ENCODE assay signal across 37 cellular contexts in the genomic region with DNA sequence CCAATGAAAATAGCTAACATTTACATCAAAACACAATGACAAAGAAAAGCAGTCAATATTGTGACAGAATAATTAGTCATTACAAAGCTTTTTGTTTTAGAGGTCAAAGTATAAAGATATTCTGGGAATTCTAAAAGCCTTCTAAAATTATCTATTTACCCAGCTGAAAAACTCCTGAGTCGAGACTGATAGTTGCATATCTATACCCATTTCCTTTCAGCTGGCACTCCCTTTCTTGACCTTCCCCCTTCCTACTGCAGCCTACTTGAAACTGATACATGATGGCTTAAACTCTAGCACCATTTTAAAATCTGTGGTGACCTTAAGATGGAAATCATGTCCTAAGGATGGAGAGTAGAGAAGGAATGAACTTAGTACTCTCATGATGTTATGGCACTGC. TPM values are rescaled to one million over a fixed set of nuclear protein-coding genes. Genes with fewer than 3 reads are reported as not detected.
DNase-seq lines count a peak whose midpoint lies in the region; ATAC-seq, FAIRE-seq and TF ChIP-seq lines count a peak whose summit lies in the region.
"Had no signal": no experiment of that assay in that cellular context is flagged by ENCODE, and none has a peak within 500 bp of the region (broad histone marks: within the 10 kb centered on the region; RNA-seq: fewer than 3 reads in every experiment).

No MANE protein-coding gene starts in this region.

- peak overlapping the region; percentile 5 for H3K27ac Mint-ChIP-seq in activated naive CD4-positive, alpha-beta T cell treated with anti-CD3 and anti-CD28 coated beads, Interleukin-2, amount 50 U/mL, for 24 hours
- H3K27ac Mint-ChIP-seq in activated naive CD4-positive, alpha-beta T cell treated with anti-CD3 and anti-CD28 coated beads for 36 hours, result no peak overlapping the region
- H3K27ac Mint-ChIP-seq in stimulated activated memory B cell treated with anti-CD40 and anti-IgM and Interleukin-4, amounts not matched to agents 10 μg/mL and 1 μg/mL and 100 μg/mL, for 72 hours, result peak overlapping the region; percentile 42
- H3K27ac Mint-ChIP-seq: activated naive CD8-positive, alpha-beta T cell treated with anti-CD3 and anti-CD28 coated beads for 36 hours; stimulated activated naive CD8-positive, alpha-beta T cell treated with anti-CD3 and anti-CD28 coated beads, Interleukin-15, Interleukin-2, amounts not matched to agents 100 ng/mL and 50 ng/mL, for 24 hours; T-helper 1 cell treated with Interleukin-12 subunit alpha and Interleukin-12 subunit beta and Interleukin-4 antibody, amounts not matched to agents 30 μg/mL and 1 μg/mL, for 36 hours had no signal

- POLR2A ChIA-PET in K562 (lab: Yijun Ruan, JAX), result no interaction called here

- no peak for TF ChIP-seq RAD21 in K562 (CRISPR knock-in tag; conservative IDR thresholded peaks at IDR 0.05 in 1 of 2, IDR thresholded peaks at IDR 0.05 in 1 of 2)

- CTCF ChIA-PET in activated naive CD4-positive, alpha-beta T cell treated with anti-CD3 and anti-CD28 coated beads for 36 hours (lab: Charles Lee), result interaction anchor here (0.8 kb wide), 1 partner anchor 27 kb away, joined by 3 read pairs; no protein-coding TSS in a partner anchor
- CTCF ChIA-PET in K562 (lab: Yijun Ruan, JAX; ENCODE audit: low intra/inter-chr PET ratio), result no interaction called here

- peaks cover 7% of the 10 kb centered on the region for H3K9me3 Mint-ChIP-seq in activated naive CD4-positive, alpha-beta T cell treated with anti-CD3 and anti-CD28 coated beads, Interleukin-2, amount 50 U/mL, for 24 hours
- H3K9me3 Mint-ChIP-seq in activated naive CD4-positive, alpha-beta T cell treated with anti-CD3 and anti-CD28 coated beads for 36 hours, result peaks cover 15% of the 10 kb centered on the region
- H3K9me3 Mint-ChIP-seq in stimulated activated memory B cell treated with anti-CD40 and anti-IgM and Interleukin-4, amounts not matched to agents 10 μg/mL and 1 μg/mL and 100 μg/mL, for 72 hours, result peaks cover 6% of the 10 kb centered on the region

- H3K9ac ChIP-seq in K562 (ENCODE audit: insufficient read depth in 1 of 2, low read depth in 2 of 2, low read length in 2 of 2), result no peak overlapping the region

- no peak for TF ChIP-seq POLR2A in K562 (conservative IDR thresholded peaks at IDR 0.05)

- peaks cover 36% of the 10 kb centered on the region for H3K36me3 Mint-ChIP-seq in activated naive CD4-positive, alpha-beta T cell treated with anti-CD3 and anti-CD28 coated beads, Interleukin-2, amount 50 U/mL, for 24 hours
- peaks cover 24% of the 10 kb centered on the region for H3K36me3 Mint-ChIP-seq in activated naive CD4-positive, alpha-beta T cell treated with anti-CD3 and anti-CD28 coated beads for 36 hours (ENCODE audit: low read depth)
- peaks cover 71% of the 10 kb centered on the region for H3K36me3 Mint-ChIP-seq in stimulated activated memory B cell treated with anti-CD40 and anti-IgM and Interleukin-4, amounts not matched to agents 10 μg/mL and 1 μg/mL and 100 μg/mL, for 72 hours

- WGBS in K562 (ENCODE audit: insufficient coverage, low coverage, missing lambda C conversion rate), result 0% methylated on average over 1 of the region's 1 CpG

- peaks cover 75% of the 10 kb centered on the region for H3K4me1 Mint-ChIP-seq in activated naive CD4-positive, alpha-beta T cell treated with anti-CD3 and anti-CD28 coated beads, Interleukin-2, amount 50 U/mL, for 24 hours
- peaks cover 34% of the 10 kb centered on the region for H3K4me1 Mint-ChIP-seq in activated naive CD4-positive, alpha-beta T cell treated with anti-CD3 and anti-CD28 coated beads for 36 hours (ENCODE audit: low read depth)
- peaks cover 50% of the 10 kb centered on the region for H3K4me1 Mint-ChIP-seq in stimulated activated memory B cell treated with anti-CD40 and anti-IgM and Interleukin-4, amounts not matched to agents 10 μg/mL and 1 μg/mL and 100 μg/mL, for 72 hours

- H3K36me3 ChIP-seq in K562 (ENCODE audit: control insufficient read depth, insufficient read depth, low read length), result no peaks in the 10 kb centered on the region
- H3K36me3 ChIP-seq: cardiac muscle cell, neutrophil, thoracic aorta had no signal

- H3K9me1 ChIP-seq in K562 (ENCODE audit: control insufficient read depth, insufficient read depth, low read length), result no peaks in the 10 kb centered on the region

- H3K27ac ChIP-seq in K562 (ENCODE audit: extremely low read depth, low read depth, low read length), result no peak overlapping the region
- H3K27ac ChIP-seq: ascending aorta, C4-2B, cardiac muscle cell, coronary artery, neutrophil, thoracic aorta had no signal

- intact Hi-C loops in activated naive CD4-positive, alpha-beta T cell treated with anti-CD3 and anti-CD28 coated beads for 36 hours (cut with micrococcal nuclease), result no loop called here
- intact Hi-C loops in K562 (cut with micrococcal nuclease), result no loop called here

- no peak for FAIRE-seq in K562 (lab: Jason Lieb, UNC)
- FAIRE-seq: D721Med, urothelium cell line had no signal

- H3K4me2 ChIP-seq in K562 (ENCODE audit: insufficient read depth, low read length), result no peak overlapping the region

- no peaks in the 10 kb centered on the region for H3K27me3 Mint-ChIP-seq in activated naive CD4-positive, alpha-beta T cell treated with anti-CD3 and anti-CD28 coated beads, Interleukin-2, amount 50 U/mL, for 24 hours
- H3K27me3 Mint-ChIP-seq in activated naive CD4-positive, alpha-beta T cell treated with anti-CD3 and anti-CD28 coated beads for 36 hours (ENCODE audit: low read depth), result no peaks in the 10 kb centered on the region
- no peaks in the 10 kb centered on the region for H3K27me3 Mint-ChIP-seq in stimulated activated memory B cell treated with anti-CD40 and anti-IgM and Interleukin-4, amounts not matched to agents 10 μg/mL and 1 μg/mL and 100 μg/mL, for 72 hours
- H3K27me3 Mint-ChIP-seq: activated naive CD8-positive, alpha-beta T cell treated with anti-CD3 and anti-CD28 coated beads for 36 hours; stimulated activated naive CD8-positive, alpha-beta T cell treated with anti-CD3 and anti-CD28 coated beads, Interleukin-15, Interleukin-2, amounts not matched to agents 100 ng/mL and 50 ng/mL, for 24 hours had no signal

- peaks cover 58% of the 10 kb centered on the region for H3K79me2 ChIP-seq in K562 (ENCODE audit: control insufficient read depth, insufficient read depth, low read length)

- H3K27me3 ChIP-seq in K562 (ENCODE audit: control insufficient read depth in 2 of 2, insufficient read depth in 2 of 2, low read length in 2 of 2), result no peaks in the 10 kb centered on the region
- H3K27me3 ChIP-seq: ascending aorta, cardiac muscle cell, neutrophil, spleen had no signal

- ATAC-seq in K562 (peak; percentile 78), HG03354 (IDR thresholded peaks at IDR 0.05; ENCODE audit: poor library complexity, severe bottlenecking, unreplicated experiment) (no peak), HG03039 (IDR thresholded peaks at IDR 0.05; ENCODE audit: unreplicated experiment) (no peak)
- no peak for ATAC-seq in stimulated activated memory B cell treated with anti-CD40 and anti-IgM and Interleukin-4, amounts not matched to agents 10 μg/mL and 1 μg/mL and 100 μg/mL, for 72 hours
- ATAC-seq: left ventricle myocardium superior, right cardiac atrium, SK-N-SH treated with all-trans-retinoic acid at 6 μM for 48 hours had no signal

- no peak for TF ChIP-seq CTCF in K562 (IDR thresholded peaks at IDR 0.05 in 2 of 3, conservative IDR thresholded peaks at IDR 0.05 in 1 of 3; ENCODE audit: insufficient read depth in 2 of 3, low read depth in 1 of 3, low read length in 3 of 3)

- DNase-seq in activated naive CD4-positive, alpha-beta T cell treated with anti-CD3 and anti-CD28 coated beads for 36 hours, result no peak
- peak; percentile 79 for DNase-seq in OCI-M1 (lab: John Stamatoyannopoulos, UW)
- DNase-seq in K562 (ENCODE audit: extremely low read depth in 1 of 4, low spot score in 3 of 4), result peak in 2 of 4 experiments; percentile 41 to 70
- DNase-seq in epidermal melanocyte (ENCODE audit: insufficient read length, low spot score), result no peak
- DNase-seq: 8988T; activated CD4-positive, alpha-beta T cell treated with anti-CD3 and anti-CD28 coated beads for 48 hours; activated CD8-positive, alpha-beta memory T cell treated with anti-CD3 and anti-CD28 coated beads for 24 hours; activated effector memory CD4-positive, alpha-beta T cell treated with Interleukin-2 at 50 U/mL for 16 hours; activated naive CD8-positive, alpha-beta T cell treated with anti-CD3 and anti-CD28 coated beads for 36 hours; activated T-cell treated with anti-CD3 and anti-CD28 coated beads for 4 hours; DND-41; effector CD8-positive, alpha-beta T cell; H9; head of caudate nucleus; left ventricle myocardium superior; NCI-H1092; NCI-H187; NCI-H524; right cardiac atrium; Right ventricle myocardium superior; spleen; stimulated activated CD4-positive, alpha-beta T cell treated with anti-CD3 and anti-CD28 coated beads, Interleukin-2, amount 100 ng/mL, for 24 hours had no signal

- peak; percentile 91; the same call in 1 of the 2 replicates for TF ChIP-seq EP300 in K562 (IDR thresholded peaks at IDR 0.05; ENCODE audit: low read length)

- H3K4me3 ChIP-seq in K562, result no peak overlapping the region
- H3K4me3 ChIP-seq: ascending aorta, cardiac muscle cell, coronary artery, spleen, thoracic aorta had no signal

- in situ Hi-C loops in K562 (cut with MboI), result no loop called here

- no peak overlapping the region for H3K4me3 Mint-ChIP-seq in activated naive CD4-positive, alpha-beta T cell treated with anti-CD3 and anti-CD28 coated beads, Interleukin-2, amount 50 U/mL, for 24 hours
- no peak overlapping the region for H3K4me3 Mint-ChIP-seq in activated naive CD4-positive, alpha-beta T cell treated with anti-CD3 and anti-CD28 coated beads for 36 hours
- H3K4me3 Mint-ChIP-seq in stimulated activated memory B cell treated with anti-CD40 and anti-IgM and Interleukin-4, amounts not matched to agents 10 μg/mL and 1 μg/mL and 100 μg/mL, for 72 hours, result no peak overlapping the region
- H3K4me3 Mint-ChIP-seq: activated naive CD8-positive, alpha-beta T cell treated with anti-CD3 and anti-CD28 coated beads for 36 hours; H9; stimulated activated naive CD8-positive, alpha-beta T cell treated with anti-CD3 and anti-CD28 coated beads, Interleukin-15, Interleukin-2, amounts not matched to agents 100 ng/mL and 50 ng/mL, for 24 hours; T-helper 1 cell treated with Interleukin-12 subunit alpha and Interleukin-12 subunit beta and Interleukin-4 antibody, amounts not matched to agents 30 μg/mL and 1 μg/mL, for 36 hours had no signal

- H3K4me1 ChIP-seq in K562 (replicated peaks in 1 of 2; ENCODE audit: control insufficient read depth in 2 of 2, insufficient read depth in 2 of 2, low read length in 2 of 2), result peaks cover 0 to 6% of the 10 kb centered on the region in 2 experiments; a peak in 3 of 5 replicates
- H3K4me1 ChIP-seq: ascending aorta had no signal

- H4K20me1 ChIP-seq in K562 (replicated peaks; ENCODE audit: control insufficient read depth, insufficient read depth, low read length), result 0 out of 2 replicates have a peak, but pooled peaks cover 4% of the 10 kb centered on the region

- no peak overlapping the region for H2AFZ ChIP-seq in K562 (ENCODE audit: low read depth, low read length)

- no peaks in the 10 kb centered on the region for H3K9me3 ChIP-seq in K562 (replicated peaks; ENCODE audit: control insufficient read depth, insufficient read depth, low read depth, low read length)
- H3K9me3 ChIP-seq: ascending aorta, neutrophil, thoracic aorta had no signal

- no TSS peak for BruUV-seq in K562 (replicated peaks; lab: Mats Ljungman, UMichigan)

RNA-seq across cellular contexts. Expression of gene LMBRD1, which starts 38.6 kb away (rescaled TPM):
- total RNA-seq in activated naive CD4-positive, alpha-beta T cell treated with anti-CD3 and anti-CD28 coated beads for 36 hours, result 10 to 100 TPM; 10.7 to 12.7 TPM
- total RNA-seq in K562 (2011; cell fraction: chromatin; rRNA removed; ENCODE audit: low replicate concordance), result 17.8 and 55.4 TPM in 2 replicates
- total RNA-seq in K562 (2011; cell fraction: nucleolus; rRNA removed), result 22.0 and 25.8 TPM in 2 replicates
- 39.2 and 40.0 TPM in 2 replicates for total RNA-seq in K562 (2011; cell fraction: nucleoplasm; rRNA removed)
- total RNA-seq in K562 (2014; rRNA removed), result 14.0 and 16.2 TPM in 2 replicates
- total RNA-seq in K562 (2014; rRNA removed; fragmentation: Illumina TruSeq; extraction: Trizol), result 32.8 and 36.2 TPM in 2 replicates
- 24.6 and 26.5 TPM in 2 replicates for total RNA-seq in K562 (2015; rRNA removed; fragmentation: Illumina TruSeq; extraction: Trizol)
- 19.5 and 21.4 TPM in 2 replicates for total RNA-seq in K562 (2021)
- polyA plus RNA-seq in K562 (2011; rRNA removed), result 20.2 and 31.2 TPM in 2 replicates
- polyA plus RNA-seq in K562 (2011; cell fraction: cytosol; rRNA removed), result 4.2 and 13.3 TPM in 2 replicates
- polyA plus RNA-seq in K562 (2011; cell fraction: nucleus; rRNA removed), result 7.4 and 11.4 TPM in 2 replicates
- 19.7 and 22.0 TPM in 2 replicates for polyA plus RNA-seq in K562 (2012)
- 21.1 and 24.0 TPM in 2 replicates for polyA plus RNA-seq in K562 (2014; fragmentation: Illumina TruSeq; extraction: Trizol)
- 10 to 100 TPM; 64.3 to 85.2 TPM for polyA plus RNA-seq in K562 (2014; fragmentation: Nextera tagmentation; extraction: Ambion mirVana)
- polyA plus RNA-seq in K562 (2014; rRNA removed), result 21.3 and 22.2 TPM in 2 replicates
- polyA minus RNA-seq in K562 (2011; rRNA and poly(A)+ RNA removed), result 27.8 and 29.0 TPM in 2 replicates
- polyA minus RNA-seq in K562 (2011; cell fraction: cytosol; rRNA and poly(A)+ RNA removed), result 6.0 and 10.0 TPM in 2 replicates
- polyA minus RNA-seq in K562 (2011; cell fraction: nucleus; rRNA and poly(A)+ RNA removed), result 26.8 and 38.5 TPM in 2 replicates
